ENCODE assay signal across 25 cellular contexts in the genomic region with DNA sequence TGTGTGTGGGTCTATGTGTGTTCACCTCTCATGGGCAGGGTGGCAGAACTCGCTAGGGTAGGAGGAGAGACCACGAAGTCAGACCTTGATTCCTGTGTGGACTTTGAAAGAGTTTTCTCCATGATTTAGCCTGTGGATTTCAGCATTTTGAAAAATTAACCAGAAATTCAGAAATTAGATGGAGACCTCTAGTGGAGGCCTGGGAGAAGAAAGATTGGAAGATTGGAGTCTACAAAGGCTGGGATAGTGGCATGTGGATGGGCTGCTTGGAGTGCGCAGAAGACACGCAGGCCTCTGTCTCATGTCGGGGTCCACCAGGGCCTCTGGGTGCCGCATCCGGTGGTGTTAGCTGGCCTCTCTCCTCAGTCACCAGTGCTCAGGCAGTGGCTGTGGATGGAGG. TPM values are rescaled to one million over a fixed set of nuclear protein-coding genes. Genes with fewer than 3 reads are reported as not detected.
DNase-seq lines count a peak whose midpoint lies in the region; ATAC-seq, FAIRE-seq and TF ChIP-seq lines count a peak whose summit lies in the region.
"Had no signal": no experiment of that assay in that cellular context is flagged by ENCODE, and none has a peak within 500 bp of the region (broad histone marks: within the 10 kb centered on the region; RNA-seq: fewer than 3 reads in every experiment).

No MANE protein-coding gene starts in this region.

- H3K4me3 ChIP-seq in IMR-90 (ENCODE audit: insufficient read depth, low read depth, low read length), result no peak overlapping the region
- no peak overlapping the region for H3K4me3 ChIP-seq in astrocyte (ENCODE audit: insufficient read depth, low read depth, low read length)
- no peak overlapping the region for H3K4me3 ChIP-seq in kidney epithelial cell (ENCODE audit: low read depth, low read length)
- H3K4me3 ChIP-seq: gastroesophageal sphincter, sigmoid colon, vagina had no signal

- TF ChIP-seq CTCF in AG09319 (IDR thresholded peaks at IDR 0.05; ENCODE audit: low read depth, low read length), result peak; percentile 3
- 0 out of 2 replicates have a peak, but pooled peaks have one; percentile 13 for TF ChIP-seq CTCF in IMR-90 (conservative IDR thresholded peaks at IDR 0.05; ENCODE audit: low read depth, low read length)
- TF ChIP-seq CTCF in astrocyte (IDR thresholded peaks at IDR 0.05; ENCODE audit: insufficient read depth, low read depth, low read length), result peak; percentile 28
- TF ChIP-seq CTCF in kidney epithelial cell (IDR thresholded peaks at IDR 0.05; ENCODE audit: insufficient read depth, low read length, poor library complexity, severe bottlenecking), result peak; percentile 31

- POLR2A ChIA-PET in IMR-90 (lab: Charles Lee; ENCODE audit: unreplicated experiment), result no interaction called here

- no peak overlapping the region for H2AK5ac ChIP-seq in IMR-90 (ENCODE audit: low read depth, low read length)

- no peak overlapping the region for H2BK5ac ChIP-seq in IMR-90 (ENCODE audit: low read depth, low read length, poor library complexity, severe bottlenecking)

- DNase-seq in AG09319 (ENCODE audit: extremely low read depth, low read depth), result no peak
- DNase-seq in IMR-90, result no peak
- no peak for DNase-seq in astrocyte (ENCODE audit: low read depth)
- no peak for DNase-seq in kidney epithelial cell (ENCODE audit: low read depth)
- DNase-seq in HuH-7.5 (ENCODE audit: low spot score), result no peak
- no peak for DNase-seq in SW480 (ENCODE audit: low spot score)
- DNase-seq in NCI-H226, result no peak
- DNase-seq: activated CD8-positive, alpha-beta memory T cell treated with anti-CD3 and anti-CD28 coated beads, Interleukin-2, amount 50 U/mL, for 4 hours; CD8-positive, alpha-beta T cell; DMS153; HCEC 1CT; mesendoderm; naive thymus-derived CD8-positive, alpha-beta T cell; NCI-H1417 treated with DMSO at 0.1 percent for 48 hours; NCI-H526; SHP77 treated with DMSO at 0.1 percent for 48 hours; sigmoid colon; T-helper 1 cell had no signal

- H2BK20ac ChIP-seq in IMR-90 (ENCODE audit: low read depth, low read length), result no peak overlapping the region

- H3K18ac ChIP-seq in IMR-90 (ENCODE audit: low read depth, low read length), result no peak overlapping the region

- CTCF ChIA-PET in IMR-90 (lab: Yijun Ruan, JAX), result no interaction called here

- H3K14ac ChIP-seq in IMR-90 (replicated peaks; ENCODE audit: low read depth, low read length), result no peak overlapping the region

- H4K8ac ChIP-seq in IMR-90 (ENCODE audit: low read depth in 2 of 2, low read length in 2 of 2), result no peak overlapping the region

- no peak overlapping the region for H2BK120ac ChIP-seq in IMR-90 (ENCODE audit: low read depth, low read length)

- BruUV-seq in IMR-90 (replicated peaks; lab: Mats Ljungman, UMichigan), result no TSS peak

- H3K27me3 ChIP-seq in IMR-90 (ENCODE audit: control insufficient read depth, insufficient read depth, low read length), result no peaks in the 10 kb centered on the region
- no peaks in the 10 kb centered on the region for H3K27me3 ChIP-seq in astrocyte (ENCODE audit: insufficient read depth, low read length)
- H3K27me3 ChIP-seq in kidney epithelial cell (ENCODE audit: control insufficient read depth, insufficient read depth, low read length), result no peaks in the 10 kb centered on the region
- H3K27me3 ChIP-seq: gastroesophageal sphincter, sigmoid colon, vagina had no signal

- no peaks in the 10 kb centered on the region for H3K9me1 ChIP-seq in IMR-90 (ENCODE audit: insufficient read depth, low read length)

- no peaks in the 10 kb centered on the region for H3K36me3 ChIP-seq in IMR-90 (ENCODE audit: control insufficient read depth, insufficient read depth, low read length)
- no peaks in the 10 kb centered on the region for H3K36me3 ChIP-seq in astrocyte (ENCODE audit: insufficient read depth, low read length)
- H3K36me3 ChIP-seq in kidney epithelial cell (ENCODE audit: control insufficient read depth, insufficient read depth, low read length), result no peaks in the 10 kb centered on the region
- H3K36me3 ChIP-seq: gastroesophageal sphincter, sigmoid colon, vagina had no signal

- H3K23ac ChIP-seq in IMR-90 (ENCODE audit: low read depth, low read length), result no peak overlapping the region

- FAIRE-seq in astrocyte (lab: Jason Lieb, UNC), result no peak
- FAIRE-seq: bronchial epithelial cell had no signal

- H2AFZ ChIP-seq in IMR-90 (replicated peaks; ENCODE audit: low read length, poor library complexity) (no peak overlapping the region), astrocyte (ENCODE audit: low read depth, low read length) (no peak overlapping the region)
- H2AFZ ChIP-seq: parathyroid adenoma had no signal

- peaks cover 1% of the 10 kb centered on the region; the same call in 1 of the 2 replicates for H3K9me3 ChIP-seq in IMR-90 (ENCODE audit: control insufficient read depth, insufficient read depth, low read length)
- H3K9me3 ChIP-seq in astrocyte (ENCODE audit: insufficient read depth, low read depth, low read length), result no peaks in the 10 kb centered on the region
- H3K9me3 ChIP-seq: gastroesophageal sphincter, sigmoid colon, vagina had no signal

- no peak overlapping the region for H3K4ac ChIP-seq in IMR-90 (ENCODE audit: low read depth, low read length)

- H3K9ac ChIP-seq in IMR-90 (ENCODE audit: low read depth, low read length) (no peak overlapping the region), astrocyte (ENCODE audit: low read length) (no peak overlapping the region)
- H3K9ac ChIP-seq: parathyroid adenoma had no signal

- no peak overlapping the region for H3K4me3 Mint-ChIP-seq in astrocyte (ENCODE audit: unreplicated experiment)
- H3K4me3 Mint-ChIP-seq: CD8-positive, alpha-beta T cell; naive thymus-derived CD8-positive, alpha-beta T cell; stimulated activated memory B cell treated with anti-CD40 and anti-IgM and Interleukin-4, amounts not matched to agents 10 μg/mL and 1 μg/mL and 100 μg/mL, for 72 hours had no signal

- no peak overlapping the region for H4K5ac ChIP-seq in IMR-90 (ENCODE audit: low read depth, low read length)

- no peak overlapping the region for H3K56ac ChIP-seq in IMR-90 (ENCODE audit: extremely low read depth, insufficient read depth, low read length)

- H3K4me2 ChIP-seq in IMR-90 (ENCODE audit: low read depth, low read length), result no peak overlapping the region
- H3K4me2 ChIP-seq in astrocyte (ENCODE audit: low read length), result no peak overlapping the region

- H3K36me3 Mint-ChIP-seq in astrocyte (ENCODE audit: low read depth, unreplicated experiment), result no peaks in the 10 kb centered on the region
- H3K36me3 Mint-ChIP-seq: CD8-positive, alpha-beta T cell; naive thymus-derived CD8-positive, alpha-beta T cell; stimulated activated memory B cell treated with anti-CD40 and anti-IgM and Interleukin-4, amounts not matched to agents 10 μg/mL and 1 μg/mL and 100 μg/mL, for 72 hours had no signal

- H2BK15ac ChIP-seq in IMR-90 (ENCODE audit: low read depth, low read length), result no peak overlapping the region

- no peak overlapping the region for H2AK9ac ChIP-seq in IMR-90 (replicated peaks; ENCODE audit: low read depth, low read length, poor library complexity)

- 83% methylated on average over 2 of the region's 7 CpGs; no CpG with 5 or more reads in 1 of the 2 experiments for WGBS in IMR-90 (ENCODE audit: extremely low coverage in 2 of 2, insufficient read length in 1 of 2), 2 experiments

- TF ChIP-seq RAD21 in IMR-90 (IDR thresholded peaks at IDR 0.05; ENCODE audit: low read length), result no peak

- dilution Hi-C loops in IMR-90 (cut with HindIII; ENCODE audit: low sequenced_read_pairs, unreplicated experiment), result no loop called here

- intact Hi-C loops in IMR-90 (cut with micrococcal nuclease), result no loop called here

- H4K20me1 ChIP-seq in IMR-90 (ENCODE audit: insufficient read depth, low read length) (no peaks in the 10 kb centered on the region), astrocyte (ENCODE audit: insufficient read depth, low read length) (no peaks in the 10 kb centered on the region)

- ATAC-seq in IMR-90 (ENCODE audit: low read depth) (no peak), GM19324 (IDR thresholded peaks at IDR 0.05; ENCODE audit: low FRiP score, unreplicated experiment) (no peak)
- ATAC-seq: CD8-positive, alpha-beta T cell; gastroesophageal sphincter; naive thymus-derived CD8-positive, alpha-beta T cell; stimulated activated memory B cell treated with anti-CD40 and anti-IgM and Interleukin-4, amounts not matched to agents 10 μg/mL and 1 μg/mL and 100 μg/mL, for 72 hours had no signal

- no peak overlapping the region for H3K27ac ChIP-seq in IMR-90 (ENCODE audit: insufficient read depth, low read length)
- H3K27ac ChIP-seq in astrocyte (ENCODE audit: low read depth, low read length), result no peak overlapping the region
- H3K27ac ChIP-seq: epithelial cell of prostate, gastroesophageal sphincter, parathyroid adenoma, sigmoid colon, vagina had no signal

- no peak for TF ChIP-seq POLR2A in IMR-90 (IDR thresholded peaks at IDR 0.05; ENCODE audit: low read depth, low read length)

- H3K4me1 Mint-ChIP-seq in astrocyte (ENCODE audit: low read depth, unreplicated experiment), result no peaks in the 10 kb centered on the region
- H3K4me1 Mint-ChIP-seq: naive thymus-derived CD8-positive, alpha-beta T cell; stimulated activated memory B cell treated with anti-CD40 and anti-IgM and Interleukin-4, amounts not matched to agents 10 μg/mL and 1 μg/mL and 100 μg/mL, for 72 hours had no signal

- peaks cover 2% of the 10 kb centered on the region for H3K27me3 Mint-ChIP-seq in astrocyte (ENCODE audit: low read depth, unreplicated experiment)
- H3K27me3 Mint-ChIP-seq: stimulated activated memory B cell treated with anti-CD40 and anti-IgM and Interleukin-4, amounts not matched to agents 10 μg/mL and 1 μg/mL and 100 μg/mL, for 72 hours had no signal

- H3K4me1 ChIP-seq in IMR-90 (ENCODE audit: control insufficient read depth, insufficient read depth, low read length) (no peaks in the 10 kb centered on the region), astrocyte (ENCODE audit: insufficient read depth, low read length) (no peaks in the 10 kb centered on the region)
- H3K4me1 ChIP-seq: gastroesophageal sphincter, parathyroid adenoma, sigmoid colon, vagina had no signal

- H3K27ac Mint-ChIP-seq in astrocyte (ENCODE audit: unreplicated experiment), result no peak overlapping the region
- H3K27ac Mint-ChIP-seq: CD8-positive, alpha-beta T cell; naive thymus-derived CD8-positive, alpha-beta T cell; stimulated activated memory B cell treated with anti-CD40 and anti-IgM and Interleukin-4, amounts not matched to agents 10 μg/mL and 1 μg/mL and 100 μg/mL, for 72 hours had no signal

- H3K9me3 Mint-ChIP-seq in astrocyte (ENCODE audit: unreplicated experiment), result peaks cover 2% of the 10 kb centered on the region
- H3K9me3 Mint-ChIP-seq: CD8-positive, alpha-beta T cell had no signal

- in situ Hi-C loops in IMR-90 (cut with MboI; ENCODE audit: low sequenced_read_pairs), result no loop called here

- H3K79me2 ChIP-seq in astrocyte (ENCODE audit: insufficient read depth, low read length), result no peaks in the 10 kb centered on the region
- H3K79me2 ChIP-seq: parathyroid adenoma had no signal

- H3K79me1 ChIP-seq in IMR-90 (ENCODE audit: low read depth in 1 of 2, low read length in 2 of 2), result no peaks in the 10 kb centered on the region

- no peak overlapping the region for H4K91ac ChIP-seq in IMR-90 (ENCODE audit: insufficient read depth, low read depth, low read length)

RNA-seq across cellular contexts. Expression of gene IGSF5, which starts 18.9 kb away (rescaled TPM):
- total RNA-seq in IMR-90 (2012; rRNA removed) (not detected in 2 replicates), astrocyte (0.26 and 0.64 TPM in 2 replicates), kidney epithelial cell (0.17 and 0.48 TPM in 2 replicates)
- polyA plus RNA-seq in IMR-90 (2012; rRNA removed), result not detected in 2 replicates
- not detected in 2 replicates for polyA plus RNA-seq in IMR-90 (2012; cell fraction: cytosol; rRNA removed)
- not detected in 2 replicates for polyA plus RNA-seq in IMR-90 (2012; cell fraction: nucleus; rRNA removed; ENCODE audit: low replicate concordance)
- total RNA-seq: bronchial epithelial cell; CD8-positive, alpha-beta T cell; naive thymus-derived CD8-positive, alpha-beta T cell; vagina had no signal
- polyA plus RNA-seq: naive thymus-derived CD8-positive, alpha-beta T cell had no signal
